Comparison of ENCODE assay signal across 16 cellular contexts in the genomic region with DNA sequence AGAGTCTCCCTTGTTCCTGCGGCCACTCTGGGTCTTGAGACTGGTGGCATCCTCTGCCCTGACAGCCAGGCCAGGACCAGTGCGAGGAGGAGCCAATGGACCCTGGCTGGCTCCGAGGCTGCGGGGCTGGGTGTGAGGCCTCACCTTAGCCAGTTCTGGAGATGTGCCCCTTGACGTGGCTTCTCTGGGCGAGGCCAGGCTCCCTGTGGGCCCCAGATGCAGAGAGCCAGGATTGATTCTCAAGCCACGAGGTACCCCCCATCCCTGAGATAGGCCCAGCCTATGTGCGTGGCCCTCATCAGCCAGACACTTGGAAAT.
A peak's percentile ranks its signal among the peaks of the same experiment; 100 is the strongest.
DNase-seq lines count a peak whose midpoint lies in the region; ATAC-seq and TF ChIP-seq lines count a peak whose summit lies in the region.
"Had no signal": no experiment of that assay in that cellular context is flagged by ENCODE, and none has a peak within 500 bp of the region (broad histone marks: within the 10 kb centered on the region; RNA-seq: fewer than 3 reads in every experiment).

No MANE protein-coding gene starts in this region.

- H3K4me3 ChIP-seq in left ventricle myocardium inferior: no peak overlapping the region
- no peak overlapping the region for H3K4me3 ChIP-seq in esophagus squamous epithelium
- H3K4me3 ChIP-seq in psoas muscle: peak overlapping the region; percentile 64
- H3K4me3 ChIP-seq: cardiac muscle cell, GM12878 had no signal

- no peak for TF ChIP-seq POLR2A in esophagus squamous epithelium (IDR thresholded peaks at IDR 0.05)

- H3K36me3 Mint-ChIP-seq in activated T-helper 2 cell treated with anti-CD3 and anti-CD28 coated beads, Interferon-gamma antibody, Interleukin-2, Interleukin-4, amounts not matched to agents 10 μg/mL and 5 μg/mL and 100 μg/mL, durations not matched to agents 14 hours and 24 hours and 36 hours (ENCODE audit: low read depth): no peaks in the 10 kb centered on the region

- DNase-seq in left ventricle myocardium inferior (no peak), Right ventricle myocardium superior (no peak), esophagus squamous epithelium (lab: John Stamatoyannopoulos, UW) (no peak), psoas muscle (peak in 1 of 2 donors; percentile 53), DMS153 treated with DMSO at 0.1 percent for 48 hours (lab: John Stamatoyannopoulos, UW; ENCODE audit: unreplicated experiment) (no peak), NCI-H774 (lab: John Stamatoyannopoulos, UW) (no peak)
- no peak for DNase-seq in activated T-helper 2 cell treated with anti-CD3 and anti-CD28 coated beads, Interferon-gamma antibody, Interleukin-2, Interleukin-4, amounts not matched to agents 10 μg/mL and 5 μg/mL and 100 μg/mL, durations not matched to agents 14 hours and 24 hours and 36 hours (ENCODE audit: low spot score)
- DNase-seq: activated T-cell treated with anti-CD3 and anti-CD28 coated beads, Interleukin-2, amount 50 U/mL, for 1 hour; DND-41; NCI-H2029 treated with DMSO at 0.1 percent for 48 hours had no signal

- no peaks in the 10 kb centered on the region for H3K9me3 Mint-ChIP-seq in activated T-helper 2 cell treated with anti-CD3 and anti-CD28 coated beads, Interferon-gamma antibody, Interleukin-2, Interleukin-4, amounts not matched to agents 10 μg/mL and 5 μg/mL and 100 μg/mL, durations not matched to agents 14 hours and 24 hours and 36 hours
- H3K9me3 Mint-ChIP-seq: GM23338 had no signal

- ATAC-seq in Right ventricle myocardium superior (ENCODE audit: poor library complexity) (no peak), psoas muscle (no peak), GM18498 (IDR thresholded peaks at IDR 0.05; ENCODE audit: unreplicated experiment) (no peak)
- ATAC-seq: activated CD4-positive, CD25-positive, alpha-beta regulatory T cell treated with anti-CD3 and anti-CD28 coated beads, Interleukin-2, amount 50 U/mL, for 24 hours; GM12878; sciatic nerve had no signal

- TF ChIP-seq CTCF in left ventricle myocardium inferior (IDR thresholded peaks at IDR 0.05; ENCODE audit: borderline replicate concordance) (no peak), esophagus squamous epithelium (IDR thresholded peaks at IDR 0.05) (no peak), psoas muscle (IDR thresholded peaks at IDR 0.05) (no peak)

- H3K27me3 ChIP-seq in left ventricle myocardium inferior (ENCODE audit: low read depth): no peaks in the 10 kb centered on the region
- H3K27me3 ChIP-seq in esophagus squamous epithelium: no peaks in the 10 kb centered on the region
- H3K27me3 ChIP-seq in psoas muscle (ENCODE audit: insufficient read depth in 3 of 3, low read length in 2 of 3): no peaks in the 10 kb centered on the region
- H3K27me3 ChIP-seq: cardiac muscle cell had no signal

- no peaks in the 10 kb centered on the region for H3K36me3 ChIP-seq in left ventricle myocardium inferior
- H3K36me3 ChIP-seq in esophagus squamous epithelium: no peaks in the 10 kb centered on the region
- no peaks in the 10 kb centered on the region for H3K36me3 ChIP-seq in psoas muscle (ENCODE audit: insufficient read depth in 1 of 2, low read depth in 1 of 2)
- H3K36me3 ChIP-seq: cardiac muscle cell had no signal

- H3K4me1 ChIP-seq in left ventricle myocardium inferior (peaks cover 39% of the 10 kb centered on the region), esophagus squamous epithelium (peaks cover 5 to 33% (median 9%) of the 10 kb centered on the region in 3 donors), psoas muscle (peaks cover 48% of the 10 kb centered on the region)

- H3K9me3 ChIP-seq in left ventricle myocardium inferior (replicated peaks) (no peaks in the 10 kb centered on the region), esophagus squamous epithelium (no peaks in the 10 kb centered on the region), psoas muscle (no peaks in the 10 kb centered on the region)

- peaks cover 6% of the 10 kb centered on the region for H3K4me1 Mint-ChIP-seq in activated T-helper 2 cell treated with anti-CD3 and anti-CD28 coated beads, Interferon-gamma antibody, Interleukin-2, Interleukin-4, amounts not matched to agents 10 μg/mL and 5 μg/mL and 100 μg/mL, durations not matched to agents 14 hours and 24 hours and 36 hours (ENCODE audit: low read depth)

- intact Hi-C loops in left ventricle myocardium inferior (cut with micrococcal nuclease) (no loop called here), Right ventricle myocardium superior (cut with DNase I) (no loop called here), esophagus squamous epithelium (cut with DNase I) (no loop called here), psoas muscle (cut with DNase I) (loop anchor here in 1 of 2 donors (2.0 kb wide), 1 partner anchor 14 kb away; no protein-coding TSS in a partner anchor)
- intact Hi-C loops in activated T-helper 2 cell treated with anti-CD3 and anti-CD28 coated beads, Interferon-gamma antibody, Interleukin-2, Interleukin-4, amounts not matched to agents 10 μg/mL and 5 μg/mL and 100 μg/mL, durations not matched to agents 14 hours and 24 hours and 36 hours (cut with micrococcal nuclease): no loop called here

- H3K27ac ChIP-seq in left ventricle myocardium inferior (replicated peaks) (peak overlapping the region; percentile 98), esophagus squamous epithelium (peak overlapping the region; percentile 72 to 93 (median 88)), psoas muscle (peak overlapping the region; percentile 99)
- H3K27ac ChIP-seq: cardiac muscle cell had no signal

- no peak overlapping the region for H3K27ac Mint-ChIP-seq in activated T-helper 2 cell treated with anti-CD3 and anti-CD28 coated beads, Interferon-gamma antibody, Interleukin-2, Interleukin-4, amounts not matched to agents 10 μg/mL and 5 μg/mL and 100 μg/mL, durations not matched to agents 14 hours and 24 hours and 36 hours
- H3K27ac Mint-ChIP-seq: GM23338 had no signal

- H3K27me3 Mint-ChIP-seq in activated T-helper 2 cell treated with anti-CD3 and anti-CD28 coated beads, Interferon-gamma antibody, Interleukin-2, Interleukin-4, amounts not matched to agents 10 μg/mL and 5 μg/mL and 100 μg/mL, durations not matched to agents 14 hours and 24 hours and 36 hours (ENCODE audit: low read depth): peaks cover 23% of the 10 kb centered on the region

- no peak overlapping the region for H3K4me3 Mint-ChIP-seq in activated T-helper 2 cell treated with anti-CD3 and anti-CD28 coated beads, Interferon-gamma antibody, Interleukin-2, Interleukin-4, amounts not matched to agents 10 μg/mL and 5 μg/mL and 100 μg/mL, durations not matched to agents 14 hours and 24 hours and 36 hours (ENCODE audit: low read depth)

- WGBS in esophagus squamous epithelium, 2 donors: no CpG with 5 or more reads among the region's 8 CpGs
- WGBS in psoas muscle, 3 donors: 72 to 88% (median 74%) methylated on average over 8 of the region's 8 CpGs
